In the genomic region with DNA sequence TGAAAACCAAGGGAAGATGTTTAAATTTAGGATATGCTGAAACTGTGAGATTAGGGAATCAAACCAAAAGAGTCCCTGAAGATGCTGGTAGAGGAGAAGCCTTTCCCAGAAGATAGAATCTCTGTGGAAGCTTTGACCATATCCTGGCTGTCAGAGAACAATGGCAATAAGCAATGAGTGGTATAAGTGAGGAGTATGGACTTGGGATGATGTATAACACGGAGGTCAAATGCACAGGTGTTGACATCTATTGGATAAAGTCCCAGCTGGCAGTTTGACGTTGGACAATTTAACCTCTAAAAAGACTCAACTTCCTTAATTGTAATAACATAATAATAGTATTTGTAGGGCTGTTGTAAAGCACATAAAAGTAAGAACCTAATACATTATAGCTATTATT, we compare ENCODE assay signal across 16 cellular contexts. TPM values are rescaled to one million over a fixed set of nuclear protein-coding genes. Genes with fewer than 3 reads are reported as not detected.
A peak's percentile ranks its signal among the peaks of the same experiment; 100 is the strongest.
DNase-seq lines count a peak whose midpoint lies in the region; ATAC-seq lines count a peak whose summit lies in the region.
"Had no signal": no experiment of that assay in that cellular context is flagged by ENCODE, and none has a peak within 500 bp of the region (broad histone marks: within the 10 kb centered on the region; RNA-seq: fewer than 3 reads in every experiment).

No MANE protein-coding gene starts in this region.

- peak; percentile 32 for DNase-seq in NCI-H748 (lab: John Stamatoyannopoulos, UW; ENCODE audit: unreplicated experiment)
- no peak for DNase-seq in NCI-H748 treated with DMSO at 0.1 percent for 48 hours (lab: John Stamatoyannopoulos, UW)
- peak; percentile 30 for DNase-seq in NCI-H226
- DNase-seq in dermis blood vessel endothelial cell = peak; percentile 81
- peak; percentile 82 to 98 for DNase-seq in lung microvascular endothelial cell (ENCODE audit: low read depth in 2 of 2)
- DNase-seq: 8988T; AML-193; Caco-2; CD8-positive, alpha-beta memory T cell; DND-41; GDM1; HCEC 1CT; HFFc6 had no signal

- ATAC-seq in GM21825 (IDR thresholded peaks at IDR 0.05; ENCODE audit: unreplicated experiment) (no peak), HG02884 (IDR thresholded peaks at IDR 0.05; ENCODE audit: unreplicated experiment) (no peak)

RNA-seq across cellular contexts. Expression of a gene that starts 30.1 kb away (rescaled TPM):
- 303 and 344 TPM in 2 replicates for total RNA-seq in dermis blood vessel endothelial cell
- 90.1 and 121 TPM in 2 replicates for total RNA-seq in lung microvascular endothelial cell
- total RNA-seq: Caco-2; CD8-positive, alpha-beta memory T cell; H4 had no signal
